1 cellular context compared by ENCODE assay signal in genomic region chr3:193805448-193805847, GRCh38.
TF ChIP-seq lines count a peak whose summit lies in the region.

No MANE protein-coding gene starts in this region.

TF ChIP-seq in K562, 482 proteins besides CTCF, POLR2A, EP300 and RAD21 (continued from another document):
- TF ChIP-seq CTCFL (IDR thresholded peaks at IDR 0.05; ENCODE audit: borderline replicate concordance, insufficient read depth, low read depth, low read length, poor library complexity, severe bottlenecking): no peak
- peak; percentile 58 for TF ChIP-seq FOSL1 (tag; conservative IDR thresholded peaks at IDR 0.05)
- TF ChIP-seq PTTG1 (tag; IDR thresholded peaks at IDR 0.05; ENCODE audit: low read depth): no peak
- TF ChIP-seq SMAD2 (IDR thresholded peaks at IDR 0.05; ENCODE audit: low read depth, low read length): no peak
- no peak for TF ChIP-seq SMAD4 (CRISPR knock-in tag; conservative IDR thresholded peaks at IDR 0.05)
- peak; percentile 46; the same call in 1 of the 2 replicates for TF ChIP-seq JUND (IDR thresholded peaks at IDR 0.05; ENCODE audit: borderline replicate concordance, low read depth, low read length)
- TF ChIP-seq JUND (tag; IDR thresholded peaks at IDR 0.05; ENCODE audit: borderline replicate concordance, low read depth, low read length): no peak
- TF ChIP-seq HNRNPH1 (optimal IDR thresholded peaks at IDR 0.05; ENCODE audit: low read depth, low read length): no peak
